ENCODE assay signal across 8 cellular contexts in the genomic region with DNA sequence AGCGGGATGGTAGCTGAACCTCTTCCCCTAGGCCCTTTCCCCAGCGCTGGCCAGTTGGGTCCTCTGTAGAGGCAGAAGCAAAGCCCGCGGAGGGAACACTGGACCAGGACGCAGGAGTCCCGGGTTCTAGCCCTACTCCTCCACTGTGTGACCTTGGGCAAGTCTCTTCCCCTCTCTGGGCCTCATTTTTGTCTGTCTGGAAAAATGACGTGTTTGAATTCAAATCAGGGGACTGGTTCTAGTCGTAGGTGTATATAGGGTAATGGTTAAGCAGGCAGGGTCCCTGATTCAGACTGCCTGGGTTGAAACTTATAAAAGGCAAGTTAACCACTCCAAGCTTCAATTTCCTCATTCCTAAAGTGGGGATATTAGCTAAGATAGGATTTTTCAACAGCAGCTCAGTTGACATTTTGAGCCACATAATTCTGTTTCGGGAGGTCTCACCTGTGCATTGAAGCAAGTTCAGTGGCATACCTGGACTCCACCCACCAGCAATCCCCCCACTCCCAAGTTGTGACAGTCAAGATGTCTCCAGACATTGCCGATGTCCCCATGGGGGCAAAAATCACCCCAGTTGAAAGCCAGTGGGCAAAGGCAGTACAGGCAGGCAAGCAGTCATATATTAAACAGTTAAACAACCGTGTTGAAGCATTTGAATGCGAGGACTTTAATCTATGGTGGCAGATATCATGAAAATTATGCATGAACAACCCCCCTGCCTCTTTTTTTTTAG. TPM values are rescaled to one million over a fixed set of nuclear protein-coding genes. Genes with fewer than 3 reads are reported as not detected.
A peak's percentile ranks its signal among the peaks of the same experiment; 100 is the strongest.
DNase-seq lines count a peak whose midpoint lies in the region; FAIRE-seq and TF ChIP-seq lines count a peak whose summit lies in the region.

No MANE protein-coding gene starts in this region.

- TF ChIP-seq POLR2A in lower leg skin (IDR thresholded peaks at IDR 0.05) (no peak), tibial nerve (IDR thresholded peaks at IDR 0.05) (no peak)

- H4K20me1 ChIP-seq in astrocyte (ENCODE audit: insufficient read depth, low read length): no peaks in the 10 kb centered on the region

- H3K9ac ChIP-seq in HUES64 (ENCODE audit: low read depth, low read length): peak overlapping the region; percentile 78
- H3K9ac ChIP-seq in astrocyte (ENCODE audit: low read length): peak overlapping the region; percentile 91

- H3K27me3 ChIP-seq in HUES64 (ENCODE audit: insufficient read depth, low read length) (no peaks in the 10 kb centered on the region), astrocyte (ENCODE audit: insufficient read depth, low read length) (no peaks in the 10 kb centered on the region), tibial nerve (no peaks in the 10 kb centered on the region)

- H3K4me3 Mint-ChIP-seq in astrocyte (ENCODE audit: unreplicated experiment): peak overlapping the region; percentile 93

- H3K4me1 ChIP-seq in HUES64 (ENCODE audit: insufficient read depth, low read length) (peaks cover 12% of the 10 kb centered on the region; the same call in 1 of the 2 replicates), astrocyte (ENCODE audit: insufficient read depth, low read length) (peaks cover 26% of the 10 kb centered on the region), tibial nerve (peaks cover 0 to 60% (median 32%) of the 10 kb centered on the region in 4 donors)

- no peak for TF ChIP-seq EP300 in tibial nerve (IDR thresholded peaks at IDR 0.05)

- DNase-seq in AG10803 (ENCODE audit: low read depth): no peak
- no peak for DNase-seq in astrocyte (ENCODE audit: low read depth)
- no peak for DNase-seq in lower leg skin (ENCODE audit: low spot score in 2 of 2)
- no peak for DNase-seq in tibial nerve (ENCODE audit: low spot score in 2 of 2)
- no peak for DNase-seq in NCI-H774 (lab: John Stamatoyannopoulos, UW)
- no peak for DNase-seq in amniotic stem cell (lab: John Stamatoyannopoulos, UW)
- DNase-seq in NCI-H2227 (lab: John Stamatoyannopoulos, UW; ENCODE audit: unreplicated experiment): no peak

- peak overlapping the region; percentile 90 for H3K4me3 ChIP-seq in AG10803 (ENCODE audit: low read length)
- peak overlapping the region; percentile 74 for H3K4me3 ChIP-seq in HUES64 (ENCODE audit: low read length)
- H3K4me3 ChIP-seq in astrocyte (ENCODE audit: insufficient read depth, low read depth, low read length): peak overlapping the region; percentile 78
- peak overlapping the region; percentile 63 for H3K4me3 ChIP-seq in lower leg skin (ENCODE audit: low read depth, poor library complexity, severe bottlenecking)
- H3K4me3 ChIP-seq in tibial nerve: peak overlapping the region; percentile 63 to 92 (median 80)

- intact Hi-C loops in lower leg skin (cut with DNase I; ENCODE audit: low total_unique reads): no loop called here

- H3K27ac Mint-ChIP-seq in astrocyte (ENCODE audit: unreplicated experiment): peak overlapping the region; percentile 79

- H3K36me3 ChIP-seq in HUES64 (ENCODE audit: insufficient read depth, low read length) (peaks cover 6% of the 10 kb centered on the region; the same call in 1 of the 2 replicates), astrocyte (ENCODE audit: insufficient read depth, low read length) (no peaks in the 10 kb centered on the region), tibial nerve (peaks cover 0 to 5% (median 0%) of the 10 kb centered on the region in 3 donors)

- H3K79me2 ChIP-seq in astrocyte (ENCODE audit: insufficient read depth, low read length): peaks cover 11% of the 10 kb centered on the region

- peak overlapping the region; percentile 76; the same call in 1 of the 2 replicates for H3K27ac ChIP-seq in HUES64 (ENCODE audit: low read depth, low read length)
- peak overlapping the region; percentile 72 for H3K27ac ChIP-seq in astrocyte (ENCODE audit: low read depth, low read length)
- H3K27ac ChIP-seq in tibial nerve: peak overlapping the region; percentile 78 to 97 (median 96)

- no peak for FAIRE-seq in astrocyte (lab: Jason Lieb, UNC)

- H3K9me3 Mint-ChIP-seq in astrocyte (ENCODE audit: unreplicated experiment): no peaks in the 10 kb centered on the region

- 34% methylated on average over 12 of the region's 12 CpGs for WGBS in HUES64
- WGBS in lower leg skin, 2 donors: 17 to 19% methylated on average over 11 to 12 of the region's 12 CpGs
- 17% methylated on average over 12 of the region's 12 CpGs for WGBS in tibial nerve, 2 donors

- peak overlapping the region; percentile 63 for H2AFZ ChIP-seq in astrocyte (ENCODE audit: low read depth, low read length)

- peak overlapping the region; percentile 92 for H3K4me2 ChIP-seq in astrocyte (ENCODE audit: low read length)

- TF ChIP-seq CTCF in AG10803 (conservative IDR thresholded peaks at IDR 0.05; ENCODE audit: low read length) (no peak), astrocyte (IDR thresholded peaks at IDR 0.05; ENCODE audit: insufficient read depth, low read depth, low read length) (no peak), lower leg skin (IDR thresholded peaks at IDR 0.05) (no peak), tibial nerve (IDR thresholded peaks at IDR 0.05) (no peak)

- peaks cover 18% of the 10 kb centered on the region for H3K4me1 Mint-ChIP-seq in astrocyte (ENCODE audit: low read depth, unreplicated experiment)

- H3K9me3 ChIP-seq in HUES64 (ENCODE audit: insufficient read depth, low read depth, low read length): no peaks in the 10 kb centered on the region
- H3K9me3 ChIP-seq in astrocyte (ENCODE audit: insufficient read depth, low read depth, low read length): no peaks in the 10 kb centered on the region
- H3K9me3 ChIP-seq in tibial nerve: no peaks in the 10 kb centered on the region

- no peaks in the 10 kb centered on the region for H3K27me3 Mint-ChIP-seq in astrocyte (ENCODE audit: low read depth, unreplicated experiment)

- H3K36me3 Mint-ChIP-seq in astrocyte (ENCODE audit: low read depth, unreplicated experiment): no peaks in the 10 kb centered on the region

RNA-seq across cellular contexts. Expression of a gene that starts 0.9 kb away (rescaled TPM):
- polyA plus RNA-seq in HUES64 (2013, experiment 1 of 2): 7.7 TPM
- polyA plus RNA-seq in HUES64 (2013, experiment 2 of 2): 9.8 TPM
- 27.9 and 33.7 TPM in 2 replicates for total RNA-seq in astrocyte
- 10 to 100 TPM; 16.5 to 38.4 (median 28.8) TPM for total RNA-seq in lower leg skin
- total RNA-seq in tibial nerve: 10 to 100 TPM; 62.7 to 77.6 (median 69.8) TPM

RNA-seq across cellular contexts. Expression of a gene that starts 36.6 kb away (rescaled TPM):
- polyA plus RNA-seq in HUES64 (2013, experiment 1 of 2): 21.8 TPM
- 22.6 TPM for polyA plus RNA-seq in HUES64 (2013, experiment 2 of 2)
- total RNA-seq in astrocyte: 20.9 and 23.5 TPM in 2 replicates
- 10 to 100 TPM; 14.5 to 25.8 (median 18.8) TPM for total RNA-seq in lower leg skin
- 10 to 100 TPM in 3 of 4 donors, 1 to 10 TPM in 1; 8.3 to 27.5 (median 14.1) TPM for total RNA-seq in tibial nerve

RNA-seq across cellular contexts. Expression of a gene that starts 36.9 kb away (rescaled TPM):
- 46.2 TPM for polyA plus RNA-seq in HUES64 (2013, experiment 1 of 2)
- 43.0 TPM for polyA plus RNA-seq in HUES64 (2013, experiment 2 of 2)
- 52.8 and 53.5 TPM in 2 replicates for total RNA-seq in astrocyte
- 100 to 1,000 TPM in 1 of 4 donors, 10 to 100 TPM in 3; 48.6 to 106 (median 77.3) TPM for total RNA-seq in lower leg skin
- total RNA-seq in tibial nerve: 100 to 1,000 TPM in 1 of 4 donors, 10 to 100 TPM in 3; 49.4 to 105 (median 83.0) TPM
